1 cellular context compared by ENCODE assay signal in genomic region chr9:130902204-130903185, GRCh38.
TF ChIP-seq lines count a peak whose summit lies in the region.

No MANE protein-coding gene starts in this region.

TF ChIP-seq in K562, 482 proteins besides CTCF, POLR2A, EP300 and RAD21:
- 0 out of 2 replicates have a peak, but pooled peaks have one; percentile 0 for TF ChIP-seq HCFC1 (IDR thresholded peaks at IDR 0.05; ENCODE audit: low read depth, low read length)
- TF ChIP-seq BRF2 (IDR thresholded peaks at IDR 0.05; ENCODE audit: borderline replicate concordance, insufficient read depth, insufficient read length), result no peak
- TF ChIP-seq HMG20A (CRISPR knock-in tag; conservative IDR thresholded peaks at IDR 0.05), result no peak
- no peak for TF ChIP-seq CTBP1 (IDR thresholded peaks at IDR 0.05; ENCODE audit: borderline replicate concordance)
- TF ChIP-seq CREB5 (CRISPR knock-in tag; IDR thresholded peaks at IDR 0.05), result no peak
- TF ChIP-seq CHD2 (IDR thresholded peaks at IDR 0.05; ENCODE audit: low read depth, low read length), result no peak
- TF ChIP-seq MLX (CRISPR knock-in tag; conservative IDR thresholded peaks at IDR 0.05), result peak in 1 of 2 experiments; percentile 93; a peak in 2 of 4 replicates
- TF ChIP-seq ZKSCAN1 (IDR thresholded peaks at IDR 0.05; ENCODE audit: low read depth, low read length), result no peak
- no peak for TF ChIP-seq HBP1 (CRISPR knock-in tag; IDR thresholded peaks at IDR 0.05)
- TF ChIP-seq ARHGAP35 (IDR thresholded peaks at IDR 0.05; ENCODE audit: partially characterized antibody), result no peak
- no peak for TF ChIP-seq ZNF644 (tag; IDR thresholded peaks at IDR 0.05; ENCODE audit: low read depth)
- no peak for TF ChIP-seq RNF219 (CRISPR knock-in tag; IDR thresholded peaks at IDR 0.05)
- TF ChIP-seq XRCC3 (IDR thresholded peaks at IDR 0.05), result no peak
- no peak for TF ChIP-seq ZBTB2 (IDR thresholded peaks at IDR 0.05)
- no peak for TF ChIP-seq ZNF311 (CRISPR knock-in tag; IDR thresholded peaks at IDR 0.05)
- TF ChIP-seq MYC (IDR thresholded peaks at IDR 0.05; ENCODE audit: low read depth, low read length), result 0 out of 2 replicates have a peak, but pooled peaks have one; percentile 9
- no peak for TF ChIP-seq MYC (CRISPR knock-in tag; IDR thresholded peaks at IDR 0.05; ENCODE audit: borderline replicate concordance, low read depth)
- peak; percentile 19 for TF ChIP-seq BHLHE40 (IDR thresholded peaks at IDR 0.05; ENCODE audit: low read length)
- TF ChIP-seq THRA (IDR thresholded peaks at IDR 0.05), result no peak
- TF ChIP-seq ZHX1 (conservative IDR thresholded peaks at IDR 0.05; ENCODE audit: low read length), result 0 out of 2 replicates have a peak, but pooled peaks have one; percentile 15
- TF ChIP-seq HINFP (tag; conservative IDR thresholded peaks at IDR 0.05; ENCODE audit: low read depth), result no peak
- TF ChIP-seq CHCHD3 (CRISPR knock-in tag; IDR thresholded peaks at IDR 0.05), result no peak
- no peak for TF ChIP-seq ZFP1 (CRISPR knock-in tag; IDR thresholded peaks at IDR 0.05)
- TF ChIP-seq E2F1 (CRISPR knock-in tag; IDR thresholded peaks at IDR 0.05), result no peak
- TF ChIP-seq SMC3 (conservative IDR thresholded peaks at IDR 0.05; ENCODE audit: insufficient read depth, low read depth, low read length), result no peak
- TF ChIP-seq VEZF1 (CRISPR knock-in tag; IDR thresholded peaks at IDR 0.05), result no peak
- TF ChIP-seq ATF4 (CRISPR knock-in tag; IDR thresholded peaks at IDR 0.05), result no peak
- TF ChIP-seq ZBTB49 (CRISPR knock-in tag; IDR thresholded peaks at IDR 0.05; ENCODE audit: borderline replicate concordance), result no peak
- TF ChIP-seq THRAP3 (IDR thresholded peaks at IDR 0.05; ENCODE audit: borderline replicate concordance), result no peak
- TF ChIP-seq TAF9B (IDR thresholded peaks at IDR 0.05; ENCODE audit: partially characterized antibody), result no peak
- TF ChIP-seq ETV5 (CRISPR knock-in tag; IDR thresholded peaks at IDR 0.05; ENCODE audit: low read depth), result no peak
- TF ChIP-seq TCF7 (IDR thresholded peaks at IDR 0.05; ENCODE audit: borderline replicate concordance), result no peak
- TF ChIP-seq PREB (CRISPR knock-in tag; IDR thresholded peaks at IDR 0.05), result no peak
TF ChIP-seq in K562: peak in this region for 5.
